25 cellular contexts compared by ENCODE assay signal in genomic region chr6:167836722-167837121, GRCh38.
"Had no signal": no experiment of that assay in that cellular context is flagged by ENCODE, and none has a peak within 500 bp of the region (broad histone marks: within the 10 kb centered on the region; RNA-seq: fewer than 3 reads in every experiment).

No MANE protein-coding gene starts in this region.

- DNase-seq: activated B cell treated with CpG ODN at 0.5 μM for 24 hours; activated CD4-positive, alpha-beta T cell treated with anti-CD3 and anti-CD28 coated beads for 1 hour; activated CD4-positive, alpha-beta T cell treated with anti-CD3 and anti-CD28 coated beads, Interleukin-2, amount 10 ng/mL, durations not matched to agents 24 days and 14 days; activated CD4-positive, alpha-beta T cell treated with anti-CD3 and anti-CD28 coated beads, Interleukin-2, amount 50 U/mL, for 48 hours; activated CD8-positive, alpha-beta memory T cell treated with anti-CD3 and anti-CD28 coated beads, Interleukin-2, amount 10 ng/mL, durations not matched to agents 7 days and 5 days; activated effector memory CD4-positive, alpha-beta T cell treated with Interleukin-2 at 50 U/mL for 16 hours; activated naive CD4-positive, alpha-beta T cell; activated naive CD8-positive, alpha-beta T cell treated with anti-CD3 and anti-CD28 coated beads, Interleukin-2, amount 50 U/mL, for 24 hours; activated T-cell treated with anti-CD3 and anti-CD28 coated beads, Interleukin-2, amount 50 U/mL, for 24 hours; amygdala; brain microvascular endothelial cell; cerebellar nuclear complex; MG63; NCI-H1105; NCI-H1436; NCI-H1694 treated with DMSO at 0.1 percent for 48 hours; NCI-H2029 treated with DMSO at 0.1 percent for 48 hours; NCI-H510A treated with DMSO at 0.1 percent for 48 hours; NCI-H69; NK-92 treated with Interleukin-12 subunit alpha and Interleukin-12 subunit beta, amount 100 ng/mL, for 24 hours; SHP77; T-helper 17 cell; T-helper 9 cell had no signal

- ATAC-seq: activated CD8-positive, alpha-beta memory T cell treated with anti-CD3 and anti-CD28 coated beads, Interleukin-2, amount 10 ng/mL, durations not matched to agents 7 days and 5 days; activated naive CD8-positive, alpha-beta T cell treated with anti-CD3 and anti-CD28 coated beads, Interleukin-2, amount 50 U/mL, for 24 hours; T-helper 17 cell had no signal

- H3K36me3 ChIP-seq: brain microvascular endothelial cell, MG63, SJSA1 had no signal

- H3K27me3 ChIP-seq: brain microvascular endothelial cell, MG63, SJSA1 had no signal

- H3K9me3 ChIP-seq: MG63, SJSA1 had no signal

- H3K4me3 ChIP-seq: MG63, SJSA1 had no signal

- FAIRE-seq: RCC 7860 had no signal

- H3K27ac ChIP-seq: brain microvascular endothelial cell, SJSA1 had no signal
